8 cellular contexts compared by ENCODE assay signal in the genomic region with DNA sequence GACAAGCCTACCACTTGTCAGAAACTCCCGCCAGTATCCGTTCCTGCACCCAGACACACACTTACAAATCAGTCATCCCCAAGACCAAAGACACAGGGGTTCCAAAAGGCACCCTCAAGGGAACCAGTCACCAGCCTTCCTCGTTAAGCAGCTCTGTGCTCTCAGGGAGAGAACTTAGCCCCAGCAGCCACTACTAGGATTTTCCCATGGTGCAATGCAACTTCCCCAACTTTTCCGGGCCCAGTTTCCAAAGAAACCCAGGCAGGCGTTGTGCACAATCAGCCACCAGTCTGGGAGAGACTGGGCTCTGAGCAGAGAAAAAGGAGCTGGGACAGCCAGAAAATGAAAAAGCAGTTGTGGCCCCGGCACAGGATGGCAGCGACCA. TPM values are rescaled to one million over a fixed set of nuclear protein-coding genes. Genes with fewer than 3 reads are reported as not detected.
DNase-seq lines count a peak whose midpoint lies in the region; ATAC-seq and TF ChIP-seq lines count a peak whose summit lies in the region.

No MANE protein-coding gene starts in this region.

- H3K27ac ChIP-seq in cardiac muscle cell: no peak overlapping the region
- no peak overlapping the region for H3K27ac ChIP-seq in trophoblast cell (ENCODE audit: low read depth, low read length)

- H3K18ac ChIP-seq in trophoblast cell (ENCODE audit: low read length): peak overlapping the region; percentile 99

- H3K14ac ChIP-seq in trophoblast cell (ENCODE audit: low read length): peak overlapping the region; percentile 99

- no peaks in the 10 kb centered on the region for H3K27me3 ChIP-seq in cardiac muscle cell
- no peaks in the 10 kb centered on the region for H3K27me3 ChIP-seq in trophoblast cell (ENCODE audit: insufficient read depth, low read length)

- H3K23ac ChIP-seq in trophoblast cell (ENCODE audit: low read length): no peak overlapping the region

- H3K4me1 Mint-ChIP-seq in activated T-cell treated with anti-CD3 and anti-CD28 coated beads, Interleukin-2, amount 50 U/mL, for 72 hours (ENCODE audit: low read depth): peaks cover 6% of the 10 kb centered on the region
- peaks cover 17% of the 10 kb centered on the region for H3K4me1 Mint-ChIP-seq in activated T-helper 1 cell treated with anti-CD3 and anti-CD28 coated beads, Interleukin-12 subunit alpha, Interleukin-12 subunit beta, Interleukin-2, Interleukin-4 antibody, amounts not matched to agents 30 ng/mL and 10 ng/mL and 1 ng/mL, durations not matched to agents 14 hours and 24 hours and 36 hours (ENCODE audit: low read depth)

- H3K27ac Mint-ChIP-seq in activated T-cell treated with anti-CD3 and anti-CD28 coated beads, Interleukin-2, amount 50 U/mL, for 72 hours: no peak overlapping the region
- no peak overlapping the region for H3K27ac Mint-ChIP-seq in activated T-helper 1 cell treated with anti-CD3 and anti-CD28 coated beads, Interleukin-12 subunit alpha, Interleukin-12 subunit beta, Interleukin-2, Interleukin-4 antibody, amounts not matched to agents 30 ng/mL and 10 ng/mL and 1 ng/mL, durations not matched to agents 14 hours and 24 hours and 36 hours

- H2AFZ ChIP-seq in trophoblast cell (ENCODE audit: insufficient read depth, low read length, poor library complexity): no peak overlapping the region

- no CpG with 5 or more reads among the region's 7 CpGs for WGBS in trophoblast cell (ENCODE audit: extremely low coverage, insufficient coverage, insufficient read length)

- peak overlapping the region; percentile 96 for H3K4ac ChIP-seq in trophoblast cell (ENCODE audit: low read depth, low read length)

- H3K27me3 Mint-ChIP-seq in activated T-cell treated with anti-CD3 and anti-CD28 coated beads, Interleukin-2, amount 50 U/mL, for 72 hours (ENCODE audit: low read depth): peaks cover 32% of the 10 kb centered on the region
- peaks cover 43% of the 10 kb centered on the region for H3K27me3 Mint-ChIP-seq in activated T-helper 1 cell treated with anti-CD3 and anti-CD28 coated beads, Interleukin-12 subunit alpha, Interleukin-12 subunit beta, Interleukin-2, Interleukin-4 antibody, amounts not matched to agents 30 ng/mL and 10 ng/mL and 1 ng/mL, durations not matched to agents 14 hours and 24 hours and 36 hours (ENCODE audit: insufficient read depth)

- H3K36me3 ChIP-seq in cardiac muscle cell: no peaks in the 10 kb centered on the region
- peaks cover 2 to 3% of the 10 kb centered on the region in 2 experiments for H3K36me3 ChIP-seq in trophoblast cell (ENCODE audit: control insufficient read depth in 1 of 2, insufficient read depth in 2 of 2, low read length in 2 of 2)

- ATAC-seq in activated T-cell treated with anti-CD3 and anti-CD28 coated beads, Interleukin-2, amount 50 U/mL, for 72 hours (replicated peaks in 1 of 2): no peak
- ATAC-seq in activated CD4-positive, CD25-positive, alpha-beta regulatory T cell treated with anti-CD3 and anti-CD28 coated beads, Interleukin-2, amount 50 U/mL, for 24 hours: no peak
- no peak for ATAC-seq in GM21526 (IDR thresholded peaks at IDR 0.05; ENCODE audit: low FRiP score, unreplicated experiment)

- H3K79me1 ChIP-seq in trophoblast cell (ENCODE audit: low read length): peaks cover 13% of the 10 kb centered on the region

- no peak overlapping the region for H2AK5ac ChIP-seq in trophoblast cell (ENCODE audit: low read length)

- H2BK120ac ChIP-seq in trophoblast cell (ENCODE audit: insufficient read depth, low read length, poor library complexity): no peak overlapping the region

- no peak overlapping the region for H2BK12ac ChIP-seq in trophoblast cell (ENCODE audit: low read length)

- peak overlapping the region; percentile 42 to 67 for H3K4me3 Mint-ChIP-seq in activated T-cell treated with anti-CD3 and anti-CD28 coated beads, Interleukin-2, amount 50 U/mL, for 72 hours
- peak overlapping the region; percentile 76 for H3K4me3 Mint-ChIP-seq in activated T-helper 1 cell treated with anti-CD3 and anti-CD28 coated beads, Interleukin-12 subunit alpha, Interleukin-12 subunit beta, Interleukin-2, Interleukin-4 antibody, amounts not matched to agents 30 ng/mL and 10 ng/mL and 1 ng/mL, durations not matched to agents 14 hours and 24 hours and 36 hours

- no peak for DNase-seq in activated T-cell treated with anti-CD3 and anti-CD28 coated beads, Interleukin-2, amount 50 U/mL, for 72 hours
- no peak for DNase-seq in activated T-cell treated with anti-CD3 and anti-CD28 coated beads, Interleukin-2, amount 50 U/mL, for 48 hours
- no peak for DNase-seq in activated T-helper 1 cell treated with anti-CD3 and anti-CD28 coated beads, Interleukin-12 subunit alpha, Interleukin-12 subunit beta, Interleukin-2, Interleukin-4 antibody, amounts not matched to agents 30 ng/mL and 10 ng/mL and 1 ng/mL, durations not matched to agents 14 hours and 24 hours and 36 hours (ENCODE audit: low spot score)
- DNase-seq in cardiac muscle cell (ENCODE audit: low read depth in 1 of 2, low spot score in 1 of 2) (peak in 1 of 2 donors; percentile 46), trophoblast cell (no peak), GOT3 (lab: John Stamatoyannopoulos, UW) (no peak)

- no peaks in the 10 kb centered on the region for H3K9me3 Mint-ChIP-seq in activated T-cell treated with anti-CD3 and anti-CD28 coated beads, Interleukin-2, amount 50 U/mL, for 72 hours
- no peaks in the 10 kb centered on the region for H3K9me3 Mint-ChIP-seq in activated T-helper 1 cell treated with anti-CD3 and anti-CD28 coated beads, Interleukin-12 subunit alpha, Interleukin-12 subunit beta, Interleukin-2, Interleukin-4 antibody, amounts not matched to agents 30 ng/mL and 10 ng/mL and 1 ng/mL, durations not matched to agents 14 hours and 24 hours and 36 hours

- no peak overlapping the region for H4K91ac ChIP-seq in trophoblast cell (ENCODE audit: low read depth, low read length)

- H3K4me3 ChIP-seq in cardiac muscle cell: peak overlapping the region; percentile 76
- peak overlapping the region; percentile 90 for H3K4me3 ChIP-seq in trophoblast cell (ENCODE audit: low read depth, low read length)

- H3K9me3 ChIP-seq in cardiac muscle cell (ENCODE audit: low read depth) (no peaks in the 10 kb centered on the region), trophoblast cell (ENCODE audit: insufficient read depth, low read depth, low read length) (no peaks in the 10 kb centered on the region)

- no peaks in the 10 kb centered on the region for H3K36me3 Mint-ChIP-seq in activated T-cell treated with anti-CD3 and anti-CD28 coated beads, Interleukin-2, amount 50 U/mL, for 72 hours (ENCODE audit: insufficient read depth in 2 of 2)
- H3K36me3 Mint-ChIP-seq in activated T-helper 1 cell treated with anti-CD3 and anti-CD28 coated beads, Interleukin-12 subunit alpha, Interleukin-12 subunit beta, Interleukin-2, Interleukin-4 antibody, amounts not matched to agents 30 ng/mL and 10 ng/mL and 1 ng/mL, durations not matched to agents 14 hours and 24 hours and 36 hours (ENCODE audit: low read depth): no peaks in the 10 kb centered on the region

- no peak overlapping the region for H4K8ac ChIP-seq in trophoblast cell (ENCODE audit: low read depth, low read length)

- H4K12ac ChIP-seq in trophoblast cell (ENCODE audit: low read depth, low read length): no peak overlapping the region

- peak overlapping the region; percentile 88 for H3K4me2 ChIP-seq in trophoblast cell (ENCODE audit: low read length)

- peak overlapping the region; percentile 81 for H3K9ac ChIP-seq in trophoblast cell (ENCODE audit: low read length)

- intact Hi-C loops in activated T-helper 1 cell treated with anti-CD3 and anti-CD28 coated beads, Interleukin-12 subunit alpha, Interleukin-12 subunit beta, Interleukin-2, Interleukin-4 antibody, amounts not matched to agents 30 ng/mL and 10 ng/mL and 1 ng/mL, durations not matched to agents 14 hours and 24 hours and 36 hours (cut with micrococcal nuclease): loop anchor here (5.0 kb wide), 2 partner anchors 52 to 107 kb away; partner anchors contain the start of gene RPS24

- peaks cover 30% of the 10 kb centered on the region for H3K79me2 ChIP-seq in trophoblast cell (ENCODE audit: control insufficient read depth, insufficient read depth, low read length, poor library complexity)

- TF ChIP-seq CTCF in cardiac muscle cell (IDR thresholded peaks at IDR 0.05; ENCODE audit: low read depth, low read length): no peak

- H2BK5ac ChIP-seq in trophoblast cell (ENCODE audit: low read depth, low read length, poor library complexity): no peak overlapping the region

- H3K4me1 ChIP-seq in cardiac muscle cell (ENCODE audit: low read depth) (peaks cover 16% of the 10 kb centered on the region), trophoblast cell (ENCODE audit: control insufficient read depth in 1 of 2, insufficient read depth in 2 of 2, low read length in 2 of 2) (peaks cover 21 to 32% of the 10 kb centered on the region in 2 experiments)

RNA-seq across cellular contexts. Expression of gene DLG5, which starts 1.2 kb away (rescaled TPM):
- total RNA-seq in activated T-cell treated with anti-CD3 and anti-CD28 coated beads, Interleukin-2, amount 50 U/mL, for 72 hours: 1 to 10 TPM; 3.2 to 6.5 TPM
- 4.0 and 4.1 TPM in 2 replicates for total RNA-seq in activated T-helper 1 cell treated with anti-CD3 and anti-CD28 coated beads, Interleukin-12 subunit alpha, Interleukin-12 subunit beta, Interleukin-2, Interleukin-4 antibody, amounts not matched to agents 30 ng/mL and 10 ng/mL and 1 ng/mL, durations not matched to agents 14 hours and 24 hours and 36 hours
- total RNA-seq in cardiac muscle cell: 45.7 and 64.4 TPM in 2 replicates
- 20.3 and 24.7 TPM in 2 replicates for polyA plus RNA-seq in cardiac muscle cell
- 82.9 and 86.6 TPM in 2 replicates for polyA plus RNA-seq in trophoblast cell (2013)
